In genomic region chr20:19338960-19339359, GRCh38 we compare ENCODE assay signal across 15 cellular contexts.
DNase-seq lines count a peak whose midpoint lies in the region; ATAC-seq and TF ChIP-seq lines count a peak whose summit lies in the region.
"Had no signal": no experiment of that assay in that cellular context is flagged by ENCODE, and none has a peak within 500 bp of the region (broad histone marks: within the 10 kb centered on the region; RNA-seq: fewer than 3 reads in every experiment).

No MANE protein-coding gene starts in this region.

- DNase-seq in NCI-H1694 treated with DMSO at 0.1 percent for 48 hours (lab: John Stamatoyannopoulos, UW) (peak; percentile 10), cerebellum (ENCODE audit: low spot score) (peak; percentile 13), fibroblast of villous mesenchyme (ENCODE audit: low read depth) (peak; percentile 10), sciatic nerve (ENCODE audit: low spot score) (no peak), body of pancreas (no peak)
- no peak for DNase-seq in activated CD4-positive, alpha-beta T cell treated with anti-CD3 and anti-CD28 coated beads, Interleukin-2, amount 10 ng/mL, durations not matched to agents 7 days and 5 days
- DNase-seq: Caco-2; CD8-positive, alpha-beta T cell; DND-41; GF-D8 had no signal

- H3K4me3 Mint-ChIP-seq in activated CD4-positive, alpha-beta T cell treated with anti-CD3 and anti-CD28 coated beads, Interleukin-2, amount 10 ng/mL, durations not matched to agents 7 days and 5 days: no peak overlapping the region
- H3K4me3 Mint-ChIP-seq: CD14-positive monocyte; CD8-positive, alpha-beta T cell had no signal

- H3K27me3 ChIP-seq in body of pancreas: no peaks in the 10 kb centered on the region

- no peaks in the 10 kb centered on the region for H3K9me3 ChIP-seq in body of pancreas
- H3K9me3 ChIP-seq: A549, Caco-2, HAP-1 had no signal

- POLR2A ChIA-PET in activated CD4-positive, alpha-beta T cell treated with anti-CD3 and anti-CD28 coated beads, Interleukin-2, amount 10 ng/mL, durations not matched to agents 7 days and 5 days (lab: Charles Lee): no interaction called here

- no peaks in the 10 kb centered on the region for H3K4me1 Mint-ChIP-seq in activated CD4-positive, alpha-beta T cell treated with anti-CD3 and anti-CD28 coated beads, Interleukin-2, amount 10 ng/mL, durations not matched to agents 7 days and 5 days

- no peak overlapping the region for H3K27ac Mint-ChIP-seq in activated CD4-positive, alpha-beta T cell treated with anti-CD3 and anti-CD28 coated beads, Interleukin-2, amount 10 ng/mL, durations not matched to agents 7 days and 5 days
- H3K27ac Mint-ChIP-seq: CD14-positive monocyte; CD8-positive, alpha-beta T cell had no signal

- CTCF ChIA-PET in activated CD4-positive, alpha-beta T cell treated with anti-CD3 and anti-CD28 coated beads, Interleukin-2, amount 10 ng/mL, durations not matched to agents 7 days and 5 days (lab: Charles Lee): no interaction called here

- no peak overlapping the region for H3K27ac ChIP-seq in body of pancreas
- H3K27ac ChIP-seq: A549, HL-60 had no signal

- no peaks in the 10 kb centered on the region for H3K9me3 Mint-ChIP-seq in activated CD4-positive, alpha-beta T cell treated with anti-CD3 and anti-CD28 coated beads, Interleukin-2, amount 10 ng/mL, durations not matched to agents 7 days and 5 days
- H3K9me3 Mint-ChIP-seq: CD8-positive, alpha-beta T cell had no signal

- 69 to 78% methylated on average over 6 of the region's 6 CpGs for WGBS in body of pancreas, 2 donors

- H3K4me3 ChIP-seq in fibroblast of villous mesenchyme (ENCODE audit: low read depth, low read length) (no peak overlapping the region), body of pancreas (no peak overlapping the region)
- H3K4me3 ChIP-seq: A549, HAP-1 had no signal

- TF ChIP-seq CTCF in fibroblast of villous mesenchyme (IDR thresholded peaks at IDR 0.05; ENCODE audit: insufficient read depth, low read depth, low read length) (no peak), body of pancreas (IDR thresholded peaks at IDR 0.05) (no peak)

- no peaks in the 10 kb centered on the region for H3K4me1 ChIP-seq in body of pancreas
- H3K4me1 ChIP-seq: A549, Caco-2, HAP-1 had no signal

- no peak for TF ChIP-seq POLR2A in body of pancreas (IDR thresholded peaks at IDR 0.05)

- H3K36me3 ChIP-seq in body of pancreas (replicated peaks in 1 of 2; ENCODE audit: insufficient read depth in 1 of 2, low read depth in 2 of 2): no peaks in the 10 kb centered on the region
- H3K36me3 ChIP-seq: HAP-1 had no signal

- H3K36me3 Mint-ChIP-seq in activated CD4-positive, alpha-beta T cell treated with anti-CD3 and anti-CD28 coated beads, Interleukin-2, amount 10 ng/mL, durations not matched to agents 7 days and 5 days (ENCODE audit: low read depth): no peaks in the 10 kb centered on the region
- H3K36me3 Mint-ChIP-seq: CD14-positive monocyte; CD8-positive, alpha-beta T cell had no signal

- intact Hi-C loops in sciatic nerve (cut with DNase I) (no loop called here), body of pancreas (cut with DNase I) (no loop called here)

- peak; percentile 70 for ATAC-seq in sciatic nerve
- no peak for ATAC-seq in HG02759 (IDR thresholded peaks at IDR 0.05; ENCODE audit: unreplicated experiment)
- no peak for ATAC-seq in body of pancreas
- ATAC-seq: A549; CD8-positive, alpha-beta T cell had no signal

- no peaks in the 10 kb centered on the region for H3K27me3 Mint-ChIP-seq in activated CD4-positive, alpha-beta T cell treated with anti-CD3 and anti-CD28 coated beads, Interleukin-2, amount 10 ng/mL, durations not matched to agents 7 days and 5 days

Comparison
In these comparisons a context has a peak if more than half of its experiments do, and no peak if none do; other contexts are left out.
1. DNase-seq: peak in NCI-H1694 treated with DMSO at 0.1 percent for 48 hours (single experiment), cerebellum (single experiment) and fibroblast of villous mesenchyme (single experiment); none in sciatic nerve (single experiment), body of pancreas (0 of 4) and activated CD4-positive, alpha-beta T cell treated with anti-CD3 and anti-CD28 coated beads, Interleukin-2, amount 10 ng/mL, durations not matched to agents 7 days and 5 days (single experiment).